Comparison of ENCODE assay signal across 1 cellular context in the genomic region with DNA sequence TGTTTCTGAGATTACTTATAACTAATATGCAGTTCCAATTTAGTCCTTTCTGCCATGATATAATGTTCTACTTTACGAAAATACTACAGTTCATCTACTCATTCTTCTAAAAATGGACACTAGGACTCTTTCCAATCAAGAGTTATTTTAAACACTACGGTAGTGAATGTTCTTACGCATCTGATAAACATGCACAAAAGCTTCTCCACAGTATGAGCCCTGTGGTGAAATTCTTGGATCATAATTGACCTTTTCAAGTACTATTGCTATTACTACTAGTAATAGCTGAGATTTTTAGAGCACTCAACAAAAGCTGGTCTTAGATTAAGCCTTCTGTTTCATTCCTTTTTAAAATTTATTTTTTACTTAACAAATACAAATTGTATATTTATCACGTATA.
TF ChIP-seq lines count a peak whose summit lies in the region.

No MANE protein-coding gene starts in this region.

TF ChIP-seq in HepG2, 621 proteins besides CTCF, POLR2A, EP300 and RAD21 (continued from another document):
- TF ChIP-seq ZNF260 (CRISPR knock-in tag; IDR thresholded peaks at IDR 0.05; ENCODE audit: borderline replicate concordance, low read depth) (no peak), ZSCAN31 (CRISPR knock-in tag; IDR thresholded peaks at IDR 0.05; ENCODE audit: low read depth) (no peak), RFX3 (CRISPR knock-in tag; IDR thresholded peaks at IDR 0.05) (no peak), FOXO1 (CRISPR knock-in tag; IDR thresholded peaks at IDR 0.05) (no peak)
